18 cellular contexts compared by ENCODE assay signal in genomic region chr5:71699751-71700150, GRCh38. TPM values are rescaled to one million over a fixed set of nuclear protein-coding genes. Genes with fewer than 3 reads are reported as not detected.
DNase-seq lines count a peak whose midpoint lies in the region; TF ChIP-seq lines count a peak whose summit lies in the region.
"Had no signal": no experiment of that assay in that cellular context is flagged by ENCODE, and none has a peak within 500 bp of the region (broad histone marks: within the 10 kb centered on the region; RNA-seq: fewer than 3 reads in every experiment).

No MANE protein-coding gene starts in this region.

- H3K27me3 Mint-ChIP-seq in endothelial cell (ENCODE audit: unreplicated experiment): peaks cover 5% of the 10 kb centered on the region

- H3K9me2 ChIP-seq in neural cell (ENCODE audit: insufficient read depth, low read length): no peaks in the 10 kb centered on the region

- H3K36me3 ChIP-seq in neural cell (ENCODE audit: insufficient read depth, low read length) (no peaks in the 10 kb centered on the region), Peyer's patch (no peaks in the 10 kb centered on the region)
- H3K36me3 ChIP-seq: BLaER1 had no signal

- no peaks in the 10 kb centered on the region for H3K9me3 ChIP-seq in neural cell (ENCODE audit: low read length)
- H3K9me3 ChIP-seq in Peyer's patch: no peaks in the 10 kb centered on the region

- H3F3A ChIP-seq in neural cell (ENCODE audit: insufficient read depth, low read length, poor library complexity, severe bottlenecking): no peaks in the 10 kb centered on the region

- H4K20me1 ChIP-seq in neural cell (ENCODE audit: insufficient read depth): no peaks in the 10 kb centered on the region
- H4K20me1 ChIP-seq: BLaER1 had no signal

- H3K4me3 Mint-ChIP-seq in endothelial cell (ENCODE audit: unreplicated experiment): no peak overlapping the region
- H3K4me3 Mint-ChIP-seq: CD14-positive monocyte; CD4-positive, alpha-beta memory T cell; H9 had no signal

- H3K4me1 ChIP-seq in Peyer's patch: no peaks in the 10 kb centered on the region

- no peak overlapping the region for H2AFZ ChIP-seq in neural cell (ENCODE audit: low read depth, low read length)

- peak; percentile 33 for DNase-seq in NCI-H69 (lab: John Stamatoyannopoulos, UW)
- DNase-seq in endothelial cell (ENCODE audit: low spot score): no peak
- DNase-seq in HUDEP-2 (lab: John Stamatoyannopoulos, UW; ENCODE audit: unreplicated experiment in 76 of 76): no peak
- no peak for DNase-seq in Peyer's patch
- DNase-seq in GM20000 (ENCODE audit: low spot score): no peak
- DNase-seq: 8988T; CD4-positive, alpha-beta memory T cell; DMS153; DMS79; GF-D8; H9 had no signal

- TF ChIP-seq RAD21 in neural cell (conservative IDR thresholded peaks at IDR 0.05): no peak

- peak overlapping the region; percentile 95 for H3K27ac Mint-ChIP-seq in endothelial cell (ENCODE audit: unreplicated experiment)
- H3K27ac Mint-ChIP-seq: CD14-positive monocyte; CD4-positive, alpha-beta memory T cell; H9 had no signal

- H3K9ac ChIP-seq in neural cell (ENCODE audit: low read length): peak overlapping the region; percentile 0
- H3K9ac ChIP-seq: BLaER1 had no signal

- no peak for TF ChIP-seq POLR2A in Peyer's patch (IDR thresholded peaks at IDR 0.05)

- H3K27me3 ChIP-seq in neural cell (ENCODE audit: insufficient read depth, low read depth, low read length) (no peaks in the 10 kb centered on the region), Peyer's patch (no peaks in the 10 kb centered on the region)
- H3K27me3 ChIP-seq: BLaER1 had no signal

- no peak for TF ChIP-seq EP300 in neural cell (conservative IDR thresholded peaks at IDR 0.05; ENCODE audit: poor library complexity, severe bottlenecking)

- peaks cover 4% of the 10 kb centered on the region for H3K36me3 Mint-ChIP-seq in endothelial cell (ENCODE audit: low read depth, unreplicated experiment)
- H3K36me3 Mint-ChIP-seq: CD14-positive monocyte had no signal

- no peak overlapping the region for H3K4me2 ChIP-seq in neural cell (ENCODE audit: low read length)

- peaks cover 78% of the 10 kb centered on the region for H3K4me1 Mint-ChIP-seq in endothelial cell (ENCODE audit: unreplicated experiment)

- no peaks in the 10 kb centered on the region for H3K79me2 ChIP-seq in neural cell (replicated peaks; ENCODE audit: insufficient read depth, low read length)

- H3K27ac ChIP-seq in 22Rv1: peak overlapping the region; percentile 24
- H3K27ac ChIP-seq in neural cell (ENCODE audit: low read length): peak overlapping the region; percentile 32
- no peak overlapping the region for H3K27ac ChIP-seq in Peyer's patch
- H3K27ac ChIP-seq: BLaER1 had no signal

- TF ChIP-seq CTCF in 22Rv1 (IDR thresholded peaks at IDR 0.05): no peak
- TF ChIP-seq CTCF in endothelial cell (IDR thresholded peaks at IDR 0.05; ENCODE audit: unreplicated experiment): no peak
- TF ChIP-seq CTCF in neural cell (IDR thresholded peaks at IDR 0.05; ENCODE audit: poor library complexity, severe bottlenecking): no peak
- TF ChIP-seq CTCF in Peyer's patch (IDR thresholded peaks at IDR 0.05): no peak
- no peak for TF ChIP-seq CTCF in GM20000 (IDR thresholded peaks at IDR 0.05; ENCODE audit: extremely low read depth, missing control alignments)

- H3K9me3 Mint-ChIP-seq in endothelial cell (ENCODE audit: unreplicated experiment): no peaks in the 10 kb centered on the region
- H3K9me3 Mint-ChIP-seq: H9 had no signal

- no peak overlapping the region for H3K4me3 ChIP-seq in neural cell (ENCODE audit: low read length)
- H3K4me3 ChIP-seq in Peyer's patch: no peak overlapping the region
- H3K4me3 ChIP-seq: BLaER1 had no signal

TF ChIP-seq in neural cell, 6 proteins besides CTCF, POLR2A, EP300 and RAD21:
- TF ChIP-seq REST (IDR thresholded peaks at IDR 0.05; ENCODE audit: borderline replicate concordance) (no peak), EZH2 (IDR thresholded peaks at IDR 0.05; ENCODE audit: borderline replicate concordance, insufficient read depth, low read length, poor library complexity, severe bottlenecking) (no peak)

RNA-seq across cellular contexts. Expression of gene CARTPT, which starts 19.3 kb away (rescaled TPM):
- total RNA-seq in endothelial cell (ENCODE audit: unreplicated experiment) (148 TPM), Peyer's patch (not detected)
- 0.71 TPM in 1 of 2 replicates, not detected in the other for polyA plus RNA-seq in neural cell
- polyA minus RNA-seq in neural cell: not detected in 2 replicates
- total RNA-seq: A673; CD4-positive, alpha-beta memory T cell; H1; H9 had no signal
- polyA plus RNA-seq: AG04450; CD14-positive monocyte; CD4-positive, alpha-beta memory T cell; H1 had no signal

Comparison
In these comparisons a context has a peak if more than half of its experiments do, and no peak if none do; other contexts are left out.
1. H3K27ac ChIP-seq: peak in 22Rv1 (single experiment) and neural cell (single experiment); none in Peyer's patch (0 of 4).
2. RNA of gene CARTPT, which starts 19.3 kb away (total RNA-seq): 148 TPM in endothelial cell (single experiment); not detected in Peyer's patch; every median in the first group is over 10 times any median in the second.